ENCODE assay signal across 23 cellular contexts in the genomic region with DNA sequence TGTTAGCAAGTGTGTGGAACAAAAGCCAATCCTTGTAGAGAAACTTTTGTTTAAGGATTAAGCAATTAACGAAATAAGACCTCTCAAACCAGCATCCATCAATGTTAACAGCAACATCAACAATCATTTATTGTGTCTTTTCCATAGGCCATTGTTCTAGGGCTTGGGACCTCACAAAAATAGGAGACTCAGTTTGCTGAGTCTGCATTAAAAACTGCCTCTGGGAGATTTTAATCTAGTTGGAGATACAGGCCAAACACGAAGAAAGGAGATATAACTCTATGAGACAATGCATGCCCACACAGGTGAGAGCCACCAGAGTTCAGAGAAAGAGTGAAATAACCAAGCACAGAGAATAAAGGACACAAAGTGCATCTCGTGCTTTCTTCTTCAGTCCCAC. TPM values are rescaled to one million over a fixed set of nuclear protein-coding genes. Genes with fewer than 3 reads are reported as not detected.
"Had no signal": no experiment of that assay in that cellular context is flagged by ENCODE, and none has a peak within 500 bp of the region (broad histone marks: within the 10 kb centered on the region; RNA-seq: fewer than 3 reads in every experiment).

No MANE protein-coding gene starts in this region.

- H3K9me3 ChIP-seq: esophagus muscularis mucosa, gastrocnemius medialis, lower lobe of right lung, neutrophil, sigmoid colon, stomach had no signal

- H3K9me3 Mint-ChIP-seq: nephron progenitor cell had no signal

- H3K36me3 ChIP-seq: esophagus muscularis mucosa, gastrocnemius medialis, lower lobe of right lung, neutrophil, sigmoid colon, stomach had no signal

- H3K27ac ChIP-seq: epithelial cell of prostate, esophagus muscularis mucosa, gastrocnemius medialis, lower lobe of right lung, neutrophil, sigmoid colon, skin epidermis, stomach had no signal

- H3K27me3 ChIP-seq: esophagus muscularis mucosa, gastrocnemius medialis, neutrophil, sigmoid colon, stomach had no signal

- ATAC-seq: effector memory CD8-positive, alpha-beta T cell; gastrocnemius medialis; left lobe of liver; lower lobe of right lung; naive thymus-derived CD4-positive, alpha-beta T cell had no signal

- H3K4me1 Mint-ChIP-seq: nephron progenitor cell had no signal

- DNase-seq: effector memory CD8-positive, alpha-beta T cell; gastrocnemius medialis; glutamatergic neuron; islet precursor cell; lower lobe of right lung; mesenchymal stem cell; naive thymus-derived CD4-positive, alpha-beta T cell; nephron progenitor cell; posterior cingulate gyrus; sigmoid colon; stimulated activated CD4-positive, alpha-beta T cell treated with anti-CD3 and anti-CD28 coated beads, Interleukin-2, amount 100 ng/mL, for 24 hours; stimulated activated naive CD4-positive, alpha-beta T cell; stomach; substantia nigra; trophoblast cell had no signal

- H3K4me3 Mint-ChIP-seq: dendritic cell treated with granulocyte-macrophage colony-stimulating factor and Interleukin-4, amounts not matched to agents 40 ng/mL and 50 ng/mL, for 4 days; effector memory CD8-positive, alpha-beta T cell; naive thymus-derived CD4-positive, alpha-beta T cell; nephron progenitor cell had no signal

- H3K27ac Mint-ChIP-seq: dendritic cell treated with granulocyte-macrophage colony-stimulating factor and Interleukin-4, amounts not matched to agents 40 ng/mL and 50 ng/mL, for 4 days; nephron progenitor cell had no signal

- H3K4me3 ChIP-seq: esophagus muscularis mucosa, gastrocnemius medialis, lower lobe of right lung, sigmoid colon, skin epidermis, stomach had no signal

- H3K4me1 ChIP-seq: esophagus muscularis mucosa, gastrocnemius medialis, lower lobe of right lung, sigmoid colon, stomach had no signal

- H3K27me3 Mint-ChIP-seq: dendritic cell treated with granulocyte-macrophage colony-stimulating factor and Interleukin-4, amounts not matched to agents 40 ng/mL and 50 ng/mL, for 4 days; effector memory CD8-positive, alpha-beta T cell; naive thymus-derived CD4-positive, alpha-beta T cell had no signal

RNA-seq across cellular contexts. Expression of gene SELP, which starts 14.4 kb away (rescaled TPM):
- total RNA-seq: fibroblast of villous mesenchyme, osteoblast had no signal

RNA-seq across cellular contexts. Expression of gene F5, which starts 58.0 kb away (rescaled TPM):
- total RNA-seq: fibroblast of villous mesenchyme, osteoblast had no signal
